ENCODE assay signal across 8 cellular contexts in the genomic region with DNA sequence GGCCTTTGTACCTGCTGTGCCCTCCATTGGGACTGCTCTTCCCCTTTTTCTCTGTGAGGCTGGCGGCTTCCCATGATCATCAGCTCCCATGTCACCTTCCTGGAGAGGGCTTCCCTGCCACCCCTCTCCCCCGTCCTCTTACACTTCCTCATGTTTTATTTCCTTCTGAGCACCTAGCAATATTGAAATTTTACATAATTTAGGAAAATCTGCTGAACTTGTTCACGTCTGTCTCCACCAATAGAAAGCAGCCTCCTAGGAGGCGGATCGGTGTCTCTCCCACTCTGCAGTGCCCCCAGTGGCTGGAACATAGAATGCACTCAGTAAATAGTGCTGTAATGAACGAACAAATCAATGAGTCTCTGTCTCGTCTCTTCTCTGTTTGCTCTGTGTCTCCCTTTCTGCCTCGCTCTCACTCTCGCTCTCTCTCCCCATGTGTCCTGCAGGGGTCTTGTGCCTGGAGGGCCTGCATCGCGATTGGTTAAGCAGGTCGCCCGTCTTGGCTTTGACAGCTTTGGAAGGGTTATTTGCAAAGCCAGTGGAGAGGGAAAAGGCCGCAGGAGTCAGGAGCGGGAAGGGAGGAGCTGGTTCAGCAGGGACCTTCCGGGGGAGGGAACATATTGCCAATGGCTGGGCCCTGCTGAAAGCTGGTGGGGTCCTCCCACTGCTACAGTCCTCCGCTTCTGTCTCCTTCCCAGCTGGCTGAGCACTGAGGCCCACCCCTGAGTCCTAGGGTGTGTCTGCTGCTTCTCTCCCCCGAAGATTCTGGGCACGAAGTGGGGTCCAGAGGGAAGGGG. TPM values are rescaled to one million over a fixed set of nuclear protein-coding genes. Genes with fewer than 3 reads are reported as not detected.
DNase-seq lines count a peak whose midpoint lies in the region; ATAC-seq and TF ChIP-seq lines count a peak whose summit lies in the region.

No MANE protein-coding gene starts in this region.

- DNase-seq in AG08395 (ENCODE audit: low spot score) (peak; percentile 85), NCI-H146 (lab: John Stamatoyannopoulos, UW) (peak; percentile 49), UCSD-AML1 (lab: John Stamatoyannopoulos, UW; ENCODE audit: unreplicated experiment) (peak; percentile 50), breast epithelium (ENCODE audit: low spot score in 2 of 2) (peak; percentile 47 to 64), immature natural killer cell (peak; percentile 23 to 43 (median 40))

- H3K4me3 Mint-ChIP-seq in immature natural killer cell = no peak overlapping the region

- H3K36me3 Mint-ChIP-seq in immature natural killer cell = no peaks in the 10 kb centered on the region

- no peaks in the 10 kb centered on the region for H3K4me1 Mint-ChIP-seq in immature natural killer cell

- H3K4me3 ChIP-seq in breast epithelium (peak overlapping the region; percentile 35 to 56 (median 36)), skeletal muscle tissue (ENCODE audit: low read length in 3 of 3) (peak overlapping the region; percentile 42 to 77 (median 71))

- H3K27me3 ChIP-seq in breast epithelium (no peaks in the 10 kb centered on the region), skeletal muscle tissue (ENCODE audit: control insufficient read depth in 3 of 3, insufficient read depth in 3 of 3, low read length in 3 of 3) (no peaks in the 10 kb centered on the region)

- no peaks in the 10 kb centered on the region for H3K36me3 ChIP-seq in breast epithelium
- no peaks in the 10 kb centered on the region for H3K36me3 ChIP-seq in skeletal muscle tissue (ENCODE audit: control insufficient read depth in 3 of 3, insufficient read depth in 3 of 3, low read length in 3 of 3)

- H3K27ac Mint-ChIP-seq in immature natural killer cell = no peak overlapping the region

- no peaks in the 10 kb centered on the region for H3K4me1 ChIP-seq in breast epithelium
- H3K4me1 ChIP-seq in skeletal muscle tissue (ENCODE audit: control insufficient read depth in 3 of 3, insufficient read depth in 3 of 3, low read length in 3 of 3) = peaks cover 0 to 12% (median 12%) of the 10 kb centered on the region in 3 donors

- intact Hi-C loops in breast epithelium (cut with DNase I; ENCODE audit: low total_unique reads) = no loop called here

- peak overlapping the region; percentile 15 to 33 for H3K27ac ChIP-seq in breast epithelium
- no peak overlapping the region for H3K27ac ChIP-seq in skeletal muscle tissue (ENCODE audit: low read depth, low read length)

- TF ChIP-seq CTCF in breast epithelium (IDR thresholded peaks at IDR 0.05) = peak; percentile 76 to 84 (median 80)

- H3K9me3 ChIP-seq in breast epithelium (no peaks in the 10 kb centered on the region), skeletal muscle tissue (ENCODE audit: control insufficient read depth in 3 of 3, low read length in 3 of 3) (no peaks in the 10 kb centered on the region)

- no peaks in the 10 kb centered on the region for H3K9me3 Mint-ChIP-seq in immature natural killer cell

- no peak for TF ChIP-seq POLR2A in breast epithelium (IDR thresholded peaks at IDR 0.05)

- H3K27me3 Mint-ChIP-seq in immature natural killer cell (ENCODE audit: low read depth in 3 of 3) = peaks cover 2 to 4% (median 2%) of the 10 kb centered on the region in 3 donors

- H3K9ac ChIP-seq in skeletal muscle tissue (ENCODE audit: low read depth in 1 of 3, low read length in 3 of 3) = peak overlapping the region in 2 of 3 donors; percentile 27 to 60

- ATAC-seq in GM19395 (IDR thresholded peaks at IDR 0.05; ENCODE audit: unreplicated experiment) = peak; percentile 67
- ATAC-seq in GM21367 (IDR thresholded peaks at IDR 0.05; ENCODE audit: unreplicated experiment) = no peak

RNA-seq across cellular contexts. Expression of a gene that starts 12.1 kb away (rescaled TPM):
- total RNA-seq in breast epithelium (under 1 TPM in 1 of 3 donors, not detected in 2; 0.32 TPM), skeletal muscle tissue (not detected)
- not detected for polyA plus RNA-seq in immature natural killer cell

RNA-seq across cellular contexts. Expression of a gene that starts 49.2 kb away (rescaled TPM):
- total RNA-seq in breast epithelium (10 to 100 TPM in 1 of 3 donors, 1 to 10 TPM in 1, under 1 TPM in 1; 0.96 to 18.7 (median 8.2) TPM), skeletal muscle tissue (3.7 TPM)
- polyA plus RNA-seq in immature natural killer cell = under 1 TPM in 1 of 3 donors, not detected in 2; 0.18 TPM
